7 cellular contexts compared by ENCODE assay signal in genomic region chr19:11090014-11090263, GRCh38. TPM values are rescaled to one million over a fixed set of nuclear protein-coding genes. Genes with fewer than 3 reads are reported as not detected.
DNase-seq lines count a peak whose midpoint lies in the region; ATAC-seq, FAIRE-seq and TF ChIP-seq lines count a peak whose summit lies in the region.
"Not testable (repeated sequence)": the region's sequence is repeated elsewhere in the genome, so short reads cannot be mapped to it uniquely, and the experiment has no call there.

No MANE protein-coding gene starts in this region.

- H3K9ac ChIP-seq in K562 (ENCODE audit: insufficient read depth in 1 of 2, low read depth in 2 of 2, low read length in 2 of 2) (peak overlapping the region; percentile 95 to 99), mesendoderm (ENCODE audit: low read length) (peak overlapping the region; percentile 97)

- H3K27me3 Mint-ChIP-seq in IgD-negative memory B cell, result peaks cover 19% of the 10 kb centered on the region

- peak overlapping the region; percentile 93 for H2BK5ac ChIP-seq in mesendoderm (ENCODE audit: low read length)

- H3K27ac ChIP-seq in WERI-Rb-1 (peak overlapping the region; percentile 93), K562 (ENCODE audit: extremely low read depth, low read depth, low read length) (peak overlapping the region; percentile 92), mesendoderm (ENCODE audit: low read depth, low read length) (peak overlapping the region; percentile 99), gastrocnemius medialis (peak overlapping the region; percentile 67 to 83 (median 77))

- not testable (repeated sequence) for H2AK5ac ChIP-seq in mesendoderm (ENCODE audit: low read length)

- peaks cover 65% of the 10 kb centered on the region for H3K79me2 ChIP-seq in K562 (ENCODE audit: control insufficient read depth, insufficient read depth, low read length)
- peaks cover 51% of the 10 kb centered on the region for H3K79me2 ChIP-seq in mesendoderm (ENCODE audit: control insufficient read depth, insufficient read depth, low read length)

- H3K36me3 ChIP-seq in WERI-Rb-1, result peaks cover 48% of the 10 kb centered on the region
- H3K36me3 ChIP-seq in K562 (ENCODE audit: control insufficient read depth, insufficient read depth, low read length), result peaks cover 42% of the 10 kb centered on the region
- not testable (repeated sequence) for H3K36me3 ChIP-seq in mesendoderm (ENCODE audit: control insufficient read depth, insufficient read depth, low read length); gastrocnemius medialis

- H3K4ac ChIP-seq in mesendoderm (ENCODE audit: low read depth, low read length), result not testable (repeated sequence)

- not testable (repeated sequence) for H4K5ac ChIP-seq in mesendoderm (ENCODE audit: low read length)

- not testable (repeated sequence) for H2BK15ac ChIP-seq in mesendoderm (replicated peaks; ENCODE audit: low read depth)

- under 1% methylated on average over 15 of the region's 15 CpGs for WGBS in K562 (ENCODE audit: insufficient coverage, low coverage, missing lambda C conversion rate)
- WGBS in mesendoderm (ENCODE audit: extremely low coverage, insufficient coverage, low lambda C conversion rate), result no CpG with 5 or more reads among the region's 15 CpGs

- DNase-seq in WERI-Rb-1; K562 (ENCODE audit: extremely low read depth in 1 of 4, low spot score in 3 of 4); fibroblast of the aortic adventitia (ENCODE audit: low read depth); mesendoderm; gastrocnemius medialis: not testable (repeated sequence)

- not testable (repeated sequence) for H2BK120ac ChIP-seq in mesendoderm (ENCODE audit: low read depth, low read length)

- not testable (repeated sequence) for H3K36me3 Mint-ChIP-seq in IgD-negative memory B cell

- H3K9me3 ChIP-seq in WERI-Rb-1 (ENCODE audit: severe bottlenecking); K562 (replicated peaks; ENCODE audit: control insufficient read depth, insufficient read depth, low read depth, low read length); gastrocnemius medialis: not testable (repeated sequence)

- not testable (repeated sequence) for FAIRE-seq in K562 (lab: Jason Lieb, UNC)

- not testable (repeated sequence) for TF ChIP-seq RAD21 in K562 (CRISPR knock-in tag; conservative IDR thresholded peaks at IDR 0.05 in 1 of 2, IDR thresholded peaks at IDR 0.05 in 1 of 2)

- not testable (repeated sequence) for H3K79me1 ChIP-seq in mesendoderm (ENCODE audit: low read length)

- H3K9me1 ChIP-seq in K562 (ENCODE audit: control insufficient read depth, insufficient read depth, low read length), result not testable (repeated sequence)

- not testable (repeated sequence) for TF ChIP-seq EP300 in K562 (IDR thresholded peaks at IDR 0.05; ENCODE audit: low read length)

- H3K9me3 Mint-ChIP-seq in IgD-negative memory B cell, result not testable (repeated sequence)

- H4K20me1 ChIP-seq in K562 (replicated peaks; ENCODE audit: control insufficient read depth, insufficient read depth, low read length), result peaks cover 41% of the 10 kb centered on the region

- not testable (repeated sequence) for H4K8ac ChIP-seq in mesendoderm (ENCODE audit: low read depth, low read length)

- peak; percentile 80; the same call in 1 of the 2 replicates for TF ChIP-seq POLR2A in K562 (conservative IDR thresholded peaks at IDR 0.05)
- not testable (repeated sequence) for TF ChIP-seq POLR2A in gastrocnemius medialis (IDR thresholded peaks at IDR 0.05)

- H3K4me2 ChIP-seq in K562 (ENCODE audit: insufficient read depth, low read length), result peak overlapping the region; percentile 80
- not testable (repeated sequence) for H3K4me2 ChIP-seq in mesendoderm (ENCODE audit: low read length)

- peaks cover 21 to 25% (median 24%) of the 10 kb centered on the region in 3 donors for H3K4me1 Mint-ChIP-seq in IgD-negative memory B cell

- POLR2A ChIA-PET in K562 (lab: Yijun Ruan, JAX), result interaction anchor here (0.7 to 6.1 kb wide), 7 partner anchors 8 to 46 kb away, joined by 3 to 54 read pairs (median 3); no protein-coding TSS in a partner anchor

- H3K4me1 ChIP-seq in K562 (replicated peaks in 1 of 2; ENCODE audit: control insufficient read depth in 2 of 2, insufficient read depth in 2 of 2, low read length in 2 of 2) (peaks cover 46 to 62% of the 10 kb centered on the region in 2 experiments), gastrocnemius medialis (peaks cover 5 to 15% of the 10 kb centered on the region in 2 donors)
- H3K4me1 ChIP-seq in mesendoderm (ENCODE audit: control insufficient read depth, low read depth, low read length), result not testable (repeated sequence)

- peak overlapping the region; percentile 95 for H3K4me3 ChIP-seq in WERI-Rb-1 (ENCODE audit: low read depth, low read length)
- H3K4me3 ChIP-seq in K562, result peak overlapping the region; percentile 98
- H3K4me3 ChIP-seq in fibroblast of the aortic adventitia (ENCODE audit: low read depth, low read length), result peak overlapping the region; percentile 85
- peak overlapping the region; percentile 97 for H3K4me3 ChIP-seq in mesendoderm (ENCODE audit: low read length)
- peak overlapping the region; percentile 26 to 59 (median 50) for H3K4me3 ChIP-seq in gastrocnemius medialis

- H3K23ac ChIP-seq in mesendoderm (ENCODE audit: low read length), result not testable (repeated sequence)

- CTCF ChIA-PET in K562 (lab: Yijun Ruan, JAX; ENCODE audit: low intra/inter-chr PET ratio), result not testable (repeated sequence)

- H3K27me3 ChIP-seq in WERI-Rb-1 (ENCODE audit: insufficient read depth, low read depth, severe bottlenecking); K562 (ENCODE audit: control insufficient read depth in 2 of 2, insufficient read depth in 2 of 2, low read length in 2 of 2); mesendoderm (ENCODE audit: insufficient read depth, low read length, poor library complexity): not testable (repeated sequence)
- peaks cover 23 to 41% (median 37%) of the 10 kb centered on the region in 3 donors for H3K27me3 ChIP-seq in gastrocnemius medialis

- ATAC-seq in GM19455 (IDR thresholded peaks at IDR 0.05; ENCODE audit: unreplicated experiment) (peak; percentile 13), K562 (peak; percentile 3)
- ATAC-seq in gastrocnemius medialis, result not testable (repeated sequence)

- in situ Hi-C loops in K562 (cut with MboI); gastrocnemius medialis (cut with MboI; ENCODE audit: low sequenced_read_pairs in 4 of 4): not testable (repeated sequence)

- peak overlapping the region in 3 of 4 donors; percentile 65 to 91 (median 89) for H3K4me3 Mint-ChIP-seq in IgD-negative memory B cell

- peak overlapping the region in 1 of 3 donors; percentile 93 for H3K27ac Mint-ChIP-seq in IgD-negative memory B cell

- H3K18ac ChIP-seq in mesendoderm (ENCODE audit: low read length), result peak overlapping the region; percentile 100

- H2AFZ ChIP-seq in K562 (ENCODE audit: low read depth, low read length), result not testable (repeated sequence)

- not testable (repeated sequence) for BruUV-seq in K562 (replicated peaks; lab: Mats Ljungman, UMichigan)

- intact Hi-C loops in K562 (cut with micrococcal nuclease) (loop anchor here (5.0 kb wide), 1 partner anchor 53 kb away; no protein-coding TSS in a partner anchor), gastrocnemius medialis (cut with DNase I; ENCODE audit: low total_unique reads) (loop anchor here (5.0 kb wide), 1 partner anchor 53 kb away; no protein-coding TSS in a partner anchor)

- TF ChIP-seq CTCF in WERI-Rb-1 (IDR thresholded peaks at IDR 0.05; ENCODE audit: low read depth, low read length); K562 (IDR thresholded peaks at IDR 0.05 in 2 of 3, conservative IDR thresholded peaks at IDR 0.05 in 1 of 3; ENCODE audit: insufficient read depth in 2 of 3, low read depth in 1 of 3, low read length in 3 of 3); fibroblast of the aortic adventitia (IDR thresholded peaks at IDR 0.05; ENCODE audit: insufficient read depth, low read length); gastrocnemius medialis (IDR thresholded peaks at IDR 0.05 in 4 of 5, conservative IDR thresholded peaks at IDR 0.05 in 1 of 5): not testable (repeated sequence)

- peak overlapping the region; percentile 94 for H3K56ac ChIP-seq in mesendoderm (ENCODE audit: low read length)

RNA-seq across cellular contexts. Expression of gene LDLR, which starts 0.7 kb away (rescaled TPM):
- polyA plus RNA-seq in IgD-negative memory B cell (3.3 TPM), K562 (2011; rRNA removed) (75.7 and 124 TPM in 2 replicates), K562 (2014; fragmentation: Illumina TruSeq; extraction: Trizol) (56.3 and 63.5 TPM in 2 replicates), K562 (2014; fragmentation: Nextera tagmentation; extraction: Ambion mirVana) (10 to 100 TPM; 19.9 to 28.4 TPM), K562 (2014; rRNA removed) (44.5 and 59.5 TPM in 2 replicates)
- total RNA-seq in K562 (2011; cell fraction: chromatin; rRNA removed; ENCODE audit: low replicate concordance), result 854 and 2,497 TPM in 2 replicates
- total RNA-seq in K562 (2011; cell fraction: nucleolus; rRNA removed), result 1,644 and 1,749 TPM in 2 replicates
- total RNA-seq in K562 (2011; cell fraction: nucleoplasm; rRNA removed), result 955 and 1,119 TPM in 2 replicates
- total RNA-seq in K562 (2014; rRNA removed) (84.9 and 95.7 TPM in 2 replicates), K562 (2014; rRNA removed; fragmentation: Illumina TruSeq; extraction: Trizol) (47.0 and 56.0 TPM in 2 replicates), K562 (2015; rRNA removed; fragmentation: Illumina TruSeq; extraction: Trizol) (76.0 and 82.3 TPM in 2 replicates), K562 (2021) (114 and 121 TPM in 2 replicates), fibroblast of the aortic adventitia (ENCODE audit: low replicate concordance) (116 and 217 TPM in 2 replicates), gastrocnemius medialis (1 to 10 TPM; 1.2 to 6.0 (median 3.9) TPM)
- polyA plus RNA-seq in K562 (2011; cell fraction: cytosol; rRNA removed), result 68.3 and 70.8 TPM in 2 replicates
- polyA plus RNA-seq in K562 (2011; cell fraction: nucleus; rRNA removed), result 163 and 213 TPM in 2 replicates
- polyA plus RNA-seq in K562 (2012), result 63.2 and 82.8 TPM in 2 replicates
- 187 and 204 TPM in 2 replicates for polyA minus RNA-seq in K562 (2011; rRNA and poly(A)+ RNA removed)
- 172 and 211 TPM in 2 replicates for polyA minus RNA-seq in K562 (2011; cell fraction: cytosol; rRNA and poly(A)+ RNA removed)
- 282 and 354 TPM in 2 replicates for polyA minus RNA-seq in K562 (2011; cell fraction: nucleus; rRNA and poly(A)+ RNA removed)
- 65.4 TPM for polyA plus RNA-seq in mesendoderm (2013, experiment 1 of 2)
- polyA plus RNA-seq in mesendoderm (2013, experiment 2 of 2), result 68.0 TPM

Comparison
In these comparisons a context has a peak if more than half of its experiments do, and no peak if none do; other contexts are left out.
1. RNA of gene LDLR, which starts 0.7 kb away (total RNA-seq): 116 to 217 TPM in fibroblast of the aortic adventitia and 47.0 to 2,497 TPM in K562; 1.2 to 6.0 TPM in gastrocnemius medialis; every median in the first group is over 4 times any median in the second.
2. Peak in every context shown above with its lines, with median percentiles within 50 percentile points of each other: H3K27ac ChIP-seq and H3K4me3 ChIP-seq.